8 cellular contexts compared by ENCODE assay signal in the genomic region with DNA sequence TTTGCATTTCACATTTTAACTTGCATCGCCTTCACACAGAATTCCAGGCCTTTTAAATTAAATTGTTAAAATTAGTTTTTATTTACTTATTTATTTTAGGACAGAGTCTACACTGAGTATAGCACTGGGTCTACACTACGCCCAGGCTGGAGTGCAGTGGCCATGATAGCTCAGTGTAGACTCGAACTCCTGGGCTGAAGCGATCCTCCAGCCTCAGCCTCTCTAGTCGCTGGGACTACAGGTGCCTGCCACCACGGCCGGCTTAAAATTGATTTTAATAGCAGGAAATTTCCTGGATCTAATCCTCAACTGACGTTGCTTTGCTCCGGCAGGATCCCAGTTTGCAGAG. TPM values are rescaled to one million over a fixed set of nuclear protein-coding genes. Genes with fewer than 3 reads are reported as not detected.
DNase-seq lines count a peak whose midpoint lies in the region; ATAC-seq and TF ChIP-seq lines count a peak whose summit lies in the region.

No MANE protein-coding gene starts in this region.

- DNase-seq in SK-N-MC (ENCODE audit: low read depth, low spot score), result no peak
- DNase-seq in sciatic nerve (ENCODE audit: low spot score), result no peak
- DNase-seq in HT-29 (ENCODE audit: low spot score), result no peak
- no peak for DNase-seq in omental fat pad (ENCODE audit: low spot score)
- no peak for DNase-seq in stimulated activated CD4-positive, alpha-beta T cell treated with anti-CD3 and anti-CD28 coated beads, Interleukin-2, amount 100 ng/mL, for 24 hours

- peak overlapping the region; percentile 60 for H3K4me3 ChIP-seq in GM12875 (ENCODE audit: low read depth, low read length)
- H3K4me3 ChIP-seq in SK-N-MC, result peak overlapping the region; percentile 92
- H3K4me3 ChIP-seq in gastroesophageal sphincter, result peak overlapping the region; percentile 59 to 74

- no peak for TF ChIP-seq POLR2A in gastroesophageal sphincter (IDR thresholded peaks at IDR 0.05)

- intact Hi-C loops in sciatic nerve (cut with DNase I), result no loop called here

- no peaks in the 10 kb centered on the region for H3K27me3 ChIP-seq in gastroesophageal sphincter

- peaks cover 10% of the 10 kb centered on the region for H3K36me3 ChIP-seq in SK-N-MC (ENCODE audit: insufficient read depth, low read length)
- peaks cover 0 to 6% of the 10 kb centered on the region in 2 donors for H3K36me3 ChIP-seq in gastroesophageal sphincter

- no peak for TF ChIP-seq CTCF in GM12875 (IDR thresholded peaks at IDR 0.05; ENCODE audit: borderline replicate concordance, insufficient read depth, low read depth, low read length)
- no peak for TF ChIP-seq CTCF in gastroesophageal sphincter (IDR thresholded peaks at IDR 0.05)
- TF ChIP-seq CTCF in omental fat pad (IDR thresholded peaks at IDR 0.05), result no peak

- H3K4me1 ChIP-seq in gastroesophageal sphincter, result peaks cover 0 to 15% (median 5%) of the 10 kb centered on the region in 3 donors

- peaks cover 9% of the 10 kb centered on the region; the same call in 1 of the 2 replicates for H3K9me3 ChIP-seq in SK-N-MC (ENCODE audit: low read depth, low read length)
- H3K9me3 ChIP-seq in gastroesophageal sphincter, result peaks cover 0 to 48% (median 4%) of the 10 kb centered on the region in 3 donors

- no peak overlapping the region for H3K27ac ChIP-seq in SK-N-MC
- H3K27ac ChIP-seq in gastroesophageal sphincter, result peak overlapping the region in 3 of 4 donors; percentile 81 to 87 (median 84)

- ATAC-seq in gastroesophageal sphincter (peak; percentile 55), sciatic nerve (peak; percentile 56), omental fat pad (ENCODE audit: low FRiP score) (no peak), HG03045 (IDR thresholded peaks at IDR 0.05; ENCODE audit: unreplicated experiment) (no peak)

- 51 to 100% methylated on average over 1 to 6 of the region's 9 CpGs for WGBS in gastroesophageal sphincter (ENCODE audit: low coverage in 1 of 2), 2 donors

- H3K9ac ChIP-seq in SK-N-MC (ENCODE audit: insufficient read length), result no peak overlapping the region

- no peak for TF ChIP-seq EP300 in gastroesophageal sphincter (IDR thresholded peaks at IDR 0.05)

RNA-seq across cellular contexts. Expression of gene ZNF610, which starts 0.3 kb away (rescaled TPM):
- total RNA-seq in gastroesophageal sphincter (1 to 10 TPM; 1.7 to 4.7 (median 2.9) TPM), sciatic nerve (5.5 TPM), omental fat pad (1 to 10 TPM in 3 of 4 donors, under 1 TPM in 1; 0.48 to 3.5 (median 1.4) TPM)
- total RNA-seq in HT-29 (2014; rRNA removed; shearing (Covaris generic)), result not detected in 2 replicates

RNA-seq across cellular contexts. Expression of gene ZNF880, which starts 34.0 kb away (rescaled TPM):
- 10 to 100 TPM; 16.0 to 29.5 (median 27.6) TPM for total RNA-seq in gastroesophageal sphincter
- 25.9 TPM for total RNA-seq in sciatic nerve
- total RNA-seq in HT-29 (2014; rRNA removed; shearing (Covaris generic)), result not detected in 2 replicates
- total RNA-seq in omental fat pad, result 10 to 100 TPM; 13.6 to 26.8 (median 16.1) TPM

RNA-seq across cellular contexts. Expression of gene ZNF480, which starts 38.8 kb away (rescaled TPM):
- total RNA-seq in gastroesophageal sphincter (10 to 100 TPM in 2 of 4 donors, 1 to 10 TPM in 2; 7.2 to 13.9 (median 9.3) TPM), sciatic nerve (13.7 TPM), omental fat pad (10 to 100 TPM in 1 of 4 donors, 1 to 10 TPM in 3; 4.9 to 12.9 (median 7.4) TPM)
- total RNA-seq in HT-29 (2014; rRNA removed; shearing (Covaris generic)), result 0.51 and 0.73 TPM in 2 replicates

Comparison
In these comparisons a context has a peak if more than half of its experiments do, and no peak if none do; other contexts are left out.
1. ATAC-seq: peak in gastroesophageal sphincter (single experiment) and sciatic nerve (single experiment); none in omental fat pad (single experiment) and HG03045 (single experiment).
2. RNA of gene ZNF880, which starts 34.0 kb away (total RNA-seq): 16.0 to 29.5 TPM in gastroesophageal sphincter, 25.9 TPM in sciatic nerve (single experiment) and 13.6 to 26.8 TPM in omental fat pad; not detected in HT-29; every median in the first group is over 10 times any median in the second.
3. Peak in every context shown above with its lines, with median percentiles within 50 percentile points of each other: H3K4me3 ChIP-seq.